Comparison of ENCODE assay signal across 9 cellular contexts in genomic region chr3:189272500-189273119, GRCh38.
DNase-seq lines count a peak whose midpoint lies in the region; ATAC-seq and TF ChIP-seq lines count a peak whose summit lies in the region.
"Had no signal": no experiment of that assay in that cellular context is flagged by ENCODE, and none has a peak within 500 bp of the region (broad histone marks: within the 10 kb centered on the region; RNA-seq: fewer than 3 reads in every experiment).

No MANE protein-coding gene starts in this region.

- intact Hi-C loops in psoas muscle (cut with DNase I) (loop anchor here in 1 of 2 donors (5.0 kb wide), 2 partner anchors 50 to 90 kb away; no protein-coding TSS in a partner anchor), left cardiac atrium (cut with DNase I) (loop anchor here in 1 of 2 donors (5.0 kb wide), 1 partner anchor 675 kb away; no protein-coding TSS in a partner anchor)

- peak overlapping the region; percentile 54 for H3K27ac ChIP-seq in psoas muscle

- no peaks in the 10 kb centered on the region for H3K36me3 ChIP-seq in psoas muscle (ENCODE audit: insufficient read depth in 1 of 2, low read depth in 1 of 2)

- peaks cover 5% of the 10 kb centered on the region for H3K9me3 Mint-ChIP-seq in activated naive CD8-positive, alpha-beta T cell treated with anti-CD3 and anti-CD28 coated beads, Interleukin-2, amount 50 U/mL, for 24 hours

- H3K4me3 ChIP-seq in psoas muscle: no peak overlapping the region

- WGBS in psoas muscle, 3 donors: 80 to 84% (median 82%) methylated on average over 4 of the region's 4 CpGs

- no peaks in the 10 kb centered on the region for H3K9me3 ChIP-seq in psoas muscle

- DNase-seq in NCI-H345 (lab: John Stamatoyannopoulos, UW) (peak; percentile 12), NCI-H345 treated with DMSO at 0.1 percent for 48 hours (lab: John Stamatoyannopoulos, UW; ENCODE audit: unreplicated experiment) (no peak), NCI-H1436 (lab: John Stamatoyannopoulos, UW) (peak; percentile 71), psoas muscle (no peak), T-helper 9 cell (no peak), left cardiac atrium (no peak)
- no peak for DNase-seq in activated naive CD8-positive, alpha-beta T cell treated with anti-CD3 and anti-CD28 coated beads, Interleukin-2, amount 50 U/mL, for 24 hours
- DNase-seq in activated naive CD4-positive, alpha-beta T cell treated with Interleukin-2 at 50 U/mL for 16 hours: no peak

- H3K4me1 ChIP-seq in psoas muscle: peaks cover 34% of the 10 kb centered on the region

- no peak for ATAC-seq in activated naive CD8-positive, alpha-beta T cell treated with anti-CD3 and anti-CD28 coated beads, Interleukin-2, amount 50 U/mL, for 24 hours
- ATAC-seq in psoas muscle (no peak), left cardiac atrium (no peak)
- ATAC-seq: left lobe of liver had no signal

- H3K4me3 Mint-ChIP-seq in activated naive CD8-positive, alpha-beta T cell treated with anti-CD3 and anti-CD28 coated beads, Interleukin-2, amount 50 U/mL, for 24 hours: no peak overlapping the region

- peak; percentile 18 for TF ChIP-seq CTCF in psoas muscle (IDR thresholded peaks at IDR 0.05)

- no peaks in the 10 kb centered on the region for H3K27me3 Mint-ChIP-seq in activated naive CD8-positive, alpha-beta T cell treated with anti-CD3 and anti-CD28 coated beads, Interleukin-2, amount 50 U/mL, for 24 hours

- H3K27me3 ChIP-seq in psoas muscle (ENCODE audit: insufficient read depth in 3 of 3, low read length in 2 of 3): no peaks in the 10 kb centered on the region

- no peaks in the 10 kb centered on the region for H3K36me3 Mint-ChIP-seq in activated naive CD8-positive, alpha-beta T cell treated with anti-CD3 and anti-CD28 coated beads, Interleukin-2, amount 50 U/mL, for 24 hours (ENCODE audit: low read depth)

- peak overlapping the region; percentile 50 for H3K27ac Mint-ChIP-seq in activated naive CD8-positive, alpha-beta T cell treated with anti-CD3 and anti-CD28 coated beads, Interleukin-2, amount 50 U/mL, for 24 hours

- peaks cover 22% of the 10 kb centered on the region for H3K4me1 Mint-ChIP-seq in activated naive CD8-positive, alpha-beta T cell treated with anti-CD3 and anti-CD28 coated beads, Interleukin-2, amount 50 U/mL, for 24 hours

Comparison
In these comparisons a context has a peak if more than half of its experiments do, and no peak if none do; other contexts are left out.
1. DNase-seq: peak in NCI-H345 (single experiment) and NCI-H1436 (single experiment); none in NCI-H345 treated with DMSO at 0.1 percent for 48 hours (single experiment), activated naive CD8-positive, alpha-beta T cell treated with anti-CD3 and anti-CD28 coated beads, Interleukin-2, amount 50 U/mL, for 24 hours (single experiment), psoas muscle (0 of 2), T-helper 9 cell (single experiment), left cardiac atrium (single experiment) and activated naive CD4-positive, alpha-beta T cell treated with Interleukin-2 at 50 U/mL for 16 hours (single experiment).